In the genomic region with DNA sequence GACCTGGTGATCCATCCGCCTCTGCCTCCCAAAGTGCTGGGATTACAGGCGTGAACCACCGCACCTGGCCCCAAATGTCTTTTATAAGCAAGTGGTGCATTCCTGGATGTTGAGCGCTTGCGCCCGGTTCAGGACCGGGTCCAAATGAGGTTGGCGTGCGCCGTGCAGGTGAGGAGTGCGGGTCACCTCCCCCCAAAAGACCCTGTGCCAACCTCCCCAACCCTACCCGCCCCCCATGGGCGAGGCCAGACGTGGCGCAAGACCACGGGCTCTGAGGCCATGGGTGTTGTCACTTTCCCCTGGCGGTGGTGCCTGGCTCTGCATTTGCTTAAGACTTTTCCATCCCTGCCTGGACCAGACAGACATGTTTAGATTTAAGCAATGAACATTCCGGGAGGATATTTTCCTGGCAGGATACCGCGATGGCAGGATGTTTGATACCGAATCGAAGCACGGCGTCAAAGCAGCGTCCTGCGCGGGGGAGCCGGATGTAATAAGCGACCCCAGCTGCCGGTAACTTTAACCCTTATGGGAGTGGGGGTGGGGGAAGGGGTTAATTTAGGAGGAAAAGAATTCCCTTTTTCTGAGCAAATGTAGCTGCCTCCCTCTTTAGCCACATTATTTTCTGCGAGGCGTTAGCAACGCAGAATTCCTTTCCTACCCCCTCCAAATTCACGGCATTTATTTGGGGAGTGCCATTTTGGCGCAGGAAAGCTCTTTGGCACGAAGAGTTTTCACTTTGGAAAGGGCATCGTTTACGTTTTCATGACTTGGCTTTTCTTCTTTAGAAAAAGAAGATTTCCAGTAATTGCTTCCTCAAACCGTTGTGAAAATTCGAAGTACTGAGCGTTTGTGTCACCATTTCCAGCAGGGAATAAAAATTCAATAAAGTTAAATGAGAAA, we compare ENCODE assay signal across 8 cellular contexts. TPM values are rescaled to one million over a fixed set of nuclear protein-coding genes. Genes with fewer than 3 reads are reported as not detected.
DNase-seq lines count a peak whose midpoint lies in the region; ATAC-seq lines count a peak whose summit lies in the region.

No MANE protein-coding gene starts in this region.

- no peaks in the 10 kb centered on the region for H3K9me2 ChIP-seq in GM23248 (ENCODE audit: insufficient read depth)

- no peak overlapping the region for H3K23ac ChIP-seq in mesendoderm (ENCODE audit: low read length)

- DNase-seq in DMS 273 treated with DMSO at 0.1 percent for 48 hours (lab: John Stamatoyannopoulos, UW) (peak; percentile 48), GM23248 (peak; percentile 89), NCI-H2196 (lab: John Stamatoyannopoulos, UW; ENCODE audit: unreplicated experiment) (peak; percentile 58), mesendoderm (peak; percentile 89)
- DNase-seq in activated CD4-positive, alpha-beta T cell treated with anti-CD3 and anti-CD28 coated beads, Interleukin-2, amount 50 U/mL, for 4 hours: peak; percentile 32 to 42
- DNase-seq in effector memory CD4-positive, alpha-beta T cell: peak; percentile 16 to 27 (median 26)
- DNase-seq in stimulated activated naive CD4-positive, alpha-beta T cell treated with Interleukin-2 at 50 U/mL for 16 hours (lab: John Stamatoyannopoulos, UW): peak; percentile 50

- no peaks in the 10 kb centered on the region for H3K9me3 ChIP-seq in GM23248 (ENCODE audit: low read depth)
- no peaks in the 10 kb centered on the region for H3K9me3 ChIP-seq in effector memory CD4-positive, alpha-beta T cell (ENCODE audit: control insufficient read depth, low read length)

- H2BK5ac ChIP-seq in mesendoderm (ENCODE audit: low read length): no peak overlapping the region

- WGBS in GM23248 (ENCODE audit: low coverage in 1 of 2, low lambda C conversion rate in 2 of 2, missing lambda C conversion rate in 2 of 2), 2 experiments: 8% methylated on average over 36 to 41 of the region's 41 CpGs
- no CpG with 5 or more reads among the region's 41 CpGs for WGBS in mesendoderm (ENCODE audit: extremely low coverage, insufficient coverage, low lambda C conversion rate)

- peak overlapping the region; percentile 71 for H3K9ac ChIP-seq in GM23248
- peak overlapping the region; percentile 69 for H3K9ac ChIP-seq in mesendoderm (ENCODE audit: low read length)

- H3K4me2 ChIP-seq in GM23248 (ENCODE audit: unreplicated experiment) (peak overlapping the region; percentile 88), mesendoderm (ENCODE audit: low read length) (peak overlapping the region; percentile 66)

- peaks cover 11% of the 10 kb centered on the region for H3F3A ChIP-seq in GM23248 (ENCODE audit: insufficient read depth)

- H4K8ac ChIP-seq in mesendoderm (ENCODE audit: low read depth, low read length): no peak overlapping the region

- H2BK120ac ChIP-seq in mesendoderm (ENCODE audit: low read depth, low read length): no peak overlapping the region

- H3K27me3 ChIP-seq in GM23248 (replicated peaks; ENCODE audit: insufficient read depth) (peaks cover 38% of the 10 kb centered on the region), mesendoderm (ENCODE audit: insufficient read depth, low read length, poor library complexity) (peaks cover 2% of the 10 kb centered on the region)
- no peaks in the 10 kb centered on the region for H3K27me3 ChIP-seq in effector memory CD4-positive, alpha-beta T cell (replicated peaks; ENCODE audit: control insufficient read depth, insufficient read depth, low read length, poor library complexity, severe bottlenecking)

- H2BK15ac ChIP-seq in mesendoderm (replicated peaks; ENCODE audit: low read depth): no peak overlapping the region

- no peaks in the 10 kb centered on the region for H3K36me3 ChIP-seq in GM23248 (ENCODE audit: low read depth)
- H3K36me3 ChIP-seq in effector memory CD4-positive, alpha-beta T cell (ENCODE audit: control insufficient read depth, insufficient read depth, low read length): no peaks in the 10 kb centered on the region
- H3K36me3 ChIP-seq in mesendoderm (ENCODE audit: control insufficient read depth, insufficient read depth, low read length): no peaks in the 10 kb centered on the region

- H3K18ac ChIP-seq in mesendoderm (ENCODE audit: low read length): peak overlapping the region; percentile 61

- no peaks in the 10 kb centered on the region for H4K20me1 ChIP-seq in GM23248 (ENCODE audit: insufficient read depth)

- peaks cover 14% of the 10 kb centered on the region for H3K4me1 ChIP-seq in GM23248 (ENCODE audit: insufficient read depth)
- H3K4me1 ChIP-seq in effector memory CD4-positive, alpha-beta T cell (ENCODE audit: control insufficient read depth, insufficient read depth, low read length, poor library complexity, severe bottlenecking): peaks cover 35% of the 10 kb centered on the region
- H3K4me1 ChIP-seq in mesendoderm (ENCODE audit: control insufficient read depth, low read depth, low read length): peaks cover 3% of the 10 kb centered on the region

- H3K56ac ChIP-seq in mesendoderm (ENCODE audit: low read length): peak overlapping the region; percentile 74

- H2AFZ ChIP-seq in GM23248: peak overlapping the region; percentile 93

- H3K4ac ChIP-seq in mesendoderm (ENCODE audit: low read depth, low read length): peak overlapping the region; percentile 40

- H3K4me3 ChIP-seq in GM23248 (peak overlapping the region; percentile 78), mesendoderm (ENCODE audit: low read length) (peak overlapping the region; percentile 39)
- peak overlapping the region; percentile 55 for H3K4me3 ChIP-seq in effector memory CD4-positive, alpha-beta T cell (ENCODE audit: insufficient read depth, low read depth, low read length, poor library complexity, severe bottlenecking)

- H3K79me1 ChIP-seq in mesendoderm (ENCODE audit: low read length): peaks cover 1% of the 10 kb centered on the region

- peaks cover 15% of the 10 kb centered on the region; the same call in 1 of the 2 replicates for H3K79me2 ChIP-seq in GM23248 (ENCODE audit: insufficient read depth)
- no peaks in the 10 kb centered on the region for H3K79me2 ChIP-seq in mesendoderm (ENCODE audit: control insufficient read depth, insufficient read depth, low read length)

- ATAC-seq in HG02938 (IDR thresholded peaks at IDR 0.05; ENCODE audit: unreplicated experiment): no peak

- in situ Hi-C loops in GM23248 (cut with MboI): no loop called here

- no peak overlapping the region for H2AK5ac ChIP-seq in mesendoderm (ENCODE audit: low read length)

- H4K5ac ChIP-seq in mesendoderm (ENCODE audit: low read length): no peak overlapping the region

- peak overlapping the region; percentile 80 for H3K27ac ChIP-seq in GM23248
- peak overlapping the region; percentile 87 for H3K27ac ChIP-seq in effector memory CD4-positive, alpha-beta T cell (ENCODE audit: insufficient read depth, low read length, poor library complexity, severe bottlenecking)
- H3K27ac ChIP-seq in mesendoderm (ENCODE audit: low read depth, low read length): no peak overlapping the region

RNA-seq across cellular contexts. Expression of a gene that starts 27.8 kb away (rescaled TPM):
- total RNA-seq in GM23248 (2014; rRNA removed; shearing (Covaris generic)): 81.9 and 92.8 TPM in 2 replicates
- 38.8 and 79.4 TPM in 2 replicates for polyA plus RNA-seq in GM23248 (2016; fragmentation: Nextera tagmentation; extraction: Ambion mirVana)
- 38.8 TPM for polyA plus RNA-seq in mesendoderm (2013, experiment 1 of 2)
- polyA plus RNA-seq in mesendoderm (2013, experiment 2 of 2): 38.9 TPM

RNA-seq across cellular contexts. Expression of a gene that starts 42.7 kb away (rescaled TPM):
- not detected in 2 replicates for total RNA-seq in GM23248 (2014; rRNA removed; shearing (Covaris generic))
- polyA plus RNA-seq in GM23248 (2016; fragmentation: Nextera tagmentation; extraction: Ambion mirVana): 0.26 and 0.43 TPM in 2 replicates
- 1.4 TPM for polyA plus RNA-seq in mesendoderm (2013, experiment 1 of 2)
- 1.1 TPM for polyA plus RNA-seq in mesendoderm (2013, experiment 2 of 2)

RNA-seq across cellular contexts. Expression of a gene that starts 52.7 kb away (rescaled TPM):
- total RNA-seq in GM23248 (2014; rRNA removed; shearing (Covaris generic)): 21.3 and 24.7 TPM in 2 replicates
- polyA plus RNA-seq in GM23248 (2016; fragmentation: Nextera tagmentation; extraction: Ambion mirVana): 8.6 and 9.8 TPM in 2 replicates
- polyA plus RNA-seq in mesendoderm (2013, experiment 1 of 2): 15.8 TPM
- 15.4 TPM for polyA plus RNA-seq in mesendoderm (2013, experiment 2 of 2)

Comparison
In these comparisons a context has a peak if more than half of its experiments do, and no peak if none do; other contexts are left out.
1. DNase-seq: peak in every context shown above with its lines; median percentile 89 in GM23248; 89 in mesendoderm; 58 in NCI-H2196; 50 in stimulated activated naive CD4-positive, alpha-beta T cell treated with Interleukin-2 at 50 U/mL for 16 hours; 48 in DMS 273 treated with DMSO at 0.1 percent for 48 hours; 37 in activated CD4-positive, alpha-beta T cell treated with anti-CD3 and anti-CD28 coated beads, Interleukin-2, amount 50 U/mL, for 4 hours; 26 in effector memory CD4-positive, alpha-beta T cell.